Comparison of ENCODE assay signal across 8 cellular contexts in the genomic region with DNA sequence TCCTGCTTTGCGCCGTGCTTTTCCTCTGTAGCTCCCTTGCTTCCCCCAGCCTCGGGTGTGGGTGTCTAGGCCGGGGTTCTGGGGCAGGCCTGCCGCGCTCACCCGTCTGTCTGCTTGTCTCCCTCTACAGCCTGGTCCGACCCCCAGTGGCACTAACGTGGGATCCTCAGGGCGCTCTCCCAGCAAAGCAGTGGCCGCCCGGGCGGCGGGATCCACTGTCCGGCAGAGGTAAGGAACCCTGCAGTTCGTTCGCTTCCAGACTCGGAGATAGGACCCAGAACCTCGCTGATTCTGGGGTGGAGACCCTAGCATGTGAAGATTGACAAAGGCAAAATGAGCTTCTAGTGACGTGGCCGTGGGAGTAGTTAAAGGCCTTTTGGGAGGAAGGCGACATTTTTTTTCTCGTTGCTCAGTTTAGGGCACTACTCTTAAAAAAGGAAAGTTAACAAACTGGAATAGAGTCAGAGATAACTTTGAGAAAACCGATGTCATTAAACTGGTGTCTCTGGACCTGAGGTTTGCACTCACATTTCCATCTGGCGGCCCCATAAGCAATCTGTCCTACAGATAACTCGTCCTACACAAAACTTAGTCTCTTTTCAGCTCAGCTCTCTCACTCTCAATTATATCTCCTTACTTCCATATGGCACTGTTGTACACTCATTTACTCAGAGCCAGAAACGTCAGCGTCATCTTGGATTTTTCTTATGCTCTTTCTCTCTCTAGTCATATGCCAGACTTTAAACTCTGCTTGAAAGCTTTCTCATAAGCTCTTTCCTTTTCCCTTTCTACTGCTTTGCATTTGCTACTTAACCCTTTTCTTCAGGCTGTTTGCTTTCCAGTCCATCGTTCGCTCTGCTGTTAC. TPM values are rescaled to one million over a fixed set of nuclear protein-coding genes. Genes with fewer than 3 reads are reported as not detected.
DNase-seq lines count a peak whose midpoint lies in the region; ATAC-seq and TF ChIP-seq lines count a peak whose summit lies in the region.

No MANE protein-coding gene starts in this region.

- H3K27ac ChIP-seq in HUES48 (ENCODE audit: low read depth, low read length) = peak overlapping the region; percentile 95
- peak overlapping the region; percentile 84 to 96 for H3K27ac ChIP-seq in lung (ENCODE audit: low read depth in 1 of 2, low read length in 1 of 2)
- peak overlapping the region; percentile 91 for H3K27ac ChIP-seq in urinary bladder (ENCODE audit: low read depth)

- no peaks in the 10 kb centered on the region for H3K27me3 ChIP-seq in BJ (ENCODE audit: control insufficient read depth, insufficient read depth, low read length)
- no peaks in the 10 kb centered on the region for H3K27me3 ChIP-seq in HUES48 (ENCODE audit: control insufficient read depth, insufficient read depth, low read length)
- H3K27me3 ChIP-seq in lung (ENCODE audit: control insufficient read depth, insufficient read depth) = no peaks in the 10 kb centered on the region

- POLR2A ChIA-PET in BJ (lab: Charles Lee) = interaction anchor here (0.5 to 0.7 kb wide), 5 partner anchors 10 to 264 kb away, joined by 3 to 8 read pairs (median 3); no protein-coding TSS in a partner anchor

- H3K9me3 ChIP-seq in HUES48 (ENCODE audit: control insufficient read depth, insufficient read depth, low read length) = no peaks in the 10 kb centered on the region
- H3K9me3 ChIP-seq in lung (ENCODE audit: control insufficient read depth in 2 of 2, insufficient read depth in 1 of 2, low read length in 1 of 2) = no peaks in the 10 kb centered on the region

- 0 out of 2 replicates have a peak, but pooled peaks cover 6% of the 10 kb centered on the region for H3K4me1 ChIP-seq in HUES48 (ENCODE audit: control insufficient read depth, insufficient read depth, low read length)
- peaks cover 4 to 36% of the 10 kb centered on the region in 2 donors for H3K4me1 ChIP-seq in lung (ENCODE audit: control insufficient read depth in 2 of 2, insufficient read depth in 2 of 2, low read length in 2 of 2)
- H3K4me1 ChIP-seq in urinary bladder (ENCODE audit: insufficient read depth) = no peaks in the 10 kb centered on the region

- CTCF ChIA-PET in BJ (lab: Yijun Ruan, JAX) = interaction anchor here (0.5 to 2.1 kb wide), 5 partner anchors 9 to 995 kb away, joined by 3 to 7 read pairs (median 4); no protein-coding TSS in a partner anchor

- peak overlapping the region; percentile 97 for H3K9ac ChIP-seq in HUES48 (ENCODE audit: low read depth, low read length)

- peak; percentile 24 for ATAC-seq in GM19395 (IDR thresholded peaks at IDR 0.05; ENCODE audit: unreplicated experiment)
- ATAC-seq in lung (ENCODE audit: insufficient read depth, low FRiP score) = peak; percentile 28
- no peak for ATAC-seq in HG02973 (IDR thresholded peaks at IDR 0.05; ENCODE audit: unreplicated experiment)

- H3K4me3 ChIP-seq in BJ (ENCODE audit: low read depth, low read length) (peak overlapping the region; percentile 88), HUES48 (ENCODE audit: low read depth, low read length) (peak overlapping the region; percentile 95), cardiac fibroblast (replicated peaks in 1 of 2; ENCODE audit: low read depth in 2 of 2, low read length in 2 of 2) (peak overlapping the region; percentile 86 to 96), lung (peak overlapping the region; percentile 96), urinary bladder (ENCODE audit: low read depth, low read length) (peak overlapping the region; percentile 94)

- TF ChIP-seq CTCF in BJ (IDR thresholded peaks at IDR 0.05; ENCODE audit: insufficient read depth, low read depth, low read length) = peak; percentile 25; the same call in 1 of the 2 replicates
- TF ChIP-seq CTCF in cardiac fibroblast (IDR thresholded peaks at IDR 0.05; ENCODE audit: low read depth, low read length) = peak; percentile 2
- TF ChIP-seq CTCF in lung (IDR thresholded peaks at IDR 0.05; ENCODE audit: control extremely low read depth, extremely low read depth) = no peak

- no peak for DNase-seq in BJ (ENCODE audit: low read depth)
- DNase-seq in cardiac fibroblast (ENCODE audit: low read depth in 2 of 2) = peak; percentile 11 to 33
- DNase-seq in lung (ENCODE audit: low spot score) = no peak
- DNase-seq in stimulated activated CD4-positive, alpha-beta T cell treated with anti-CD3 and anti-CD28 coated beads, Interleukin-2, amount 100 ng/mL, for 24 hours = no peak

- WGBS in lung, 2 donors = 8 to 9% methylated on average over 30 of the region's 30 CpGs
- WGBS in urinary bladder = 7% methylated on average over 30 of the region's 30 CpGs

- no peaks in the 10 kb centered on the region for H3K36me3 ChIP-seq in BJ (ENCODE audit: control insufficient read depth, insufficient read depth, low read length)
- peaks cover 44% of the 10 kb centered on the region for H3K36me3 ChIP-seq in HUES48 (ENCODE audit: control insufficient read depth, insufficient read depth, low read length)
- H3K36me3 ChIP-seq in lung (ENCODE audit: control insufficient read depth in 2 of 2, insufficient read depth in 2 of 2, low read length in 2 of 2) = peaks cover 9 to 10% of the 10 kb centered on the region in 2 donors
- H3K36me3 ChIP-seq in urinary bladder (ENCODE audit: insufficient read depth) = no peaks in the 10 kb centered on the region

RNA-seq across cellular contexts. Expression of gene SEC61B, which starts 0.6 kb away (rescaled TPM):
- polyA plus RNA-seq in BJ (2011; rRNA removed) (134 and 195 TPM in 2 replicates), lung (100 to 1,000 TPM; 336 to 516 TPM), urinary bladder (176 TPM)
- 29.1 and 40.1 TPM in 2 replicates for polyA minus RNA-seq in BJ (2011; rRNA and poly(A)+ RNA removed)
- total RNA-seq in lung (100 to 1,000 TPM in 1 of 2 donors, 10 to 100 TPM in 1; 35.9 to 198 TPM), urinary bladder (65.0 TPM)

RNA-seq across cellular contexts. Expression of gene ALG2, which starts 0.9 kb away (rescaled TPM):
- 47.6 and 64.7 TPM in 2 replicates for polyA plus RNA-seq in BJ (2011; rRNA removed)
- polyA minus RNA-seq in BJ (2011; rRNA and poly(A)+ RNA removed) = 20.1 and 24.7 TPM in 2 replicates
- 10 to 100 TPM; 32.8 to 41.3 TPM for total RNA-seq in lung
- polyA plus RNA-seq in lung = 10 to 100 TPM; 26.1 to 44.4 TPM
- 36.5 TPM for total RNA-seq in urinary bladder
- polyA plus RNA-seq in urinary bladder = 27.3 TPM

Comparison
In these comparisons a context has a peak if more than half of its experiments do, and no peak if none do; other contexts are left out.
1. DNase-seq: peak in cardiac fibroblast (2 of 2); none in BJ (single experiment), lung (single experiment) and stimulated activated CD4-positive, alpha-beta T cell treated with anti-CD3 and anti-CD28 coated beads, Interleukin-2, amount 100 ng/mL, for 24 hours (0 of 2).
2. Peak in every context shown above with its lines, with median percentiles within 50 percentile points of each other: H3K4me3 ChIP-seq and H3K27ac ChIP-seq.